Comparison of ENCODE assay signal across 21 cellular contexts in genomic region chr18:54948350-54948837, GRCh38. TPM values are rescaled to one million over a fixed set of nuclear protein-coding genes. Genes with fewer than 3 reads are reported as not detected.
DNase-seq lines count a peak whose midpoint lies in the region; ATAC-seq and TF ChIP-seq lines count a peak whose summit lies in the region.
"Had no signal": no experiment of that assay in that cellular context is flagged by ENCODE, and none has a peak within 500 bp of the region (broad histone marks: within the 10 kb centered on the region; RNA-seq: fewer than 3 reads in every experiment).

No MANE protein-coding gene starts in this region.

- no TSS peak for BruUV-seq in IMR-90 (replicated peaks; lab: Mats Ljungman, UMichigan)

- no peak for TF ChIP-seq RAD21 in IMR-90 (IDR thresholded peaks at IDR 0.05; ENCODE audit: low read length)

- H2BK120ac ChIP-seq in IMR-90 (ENCODE audit: low read depth, low read length), result peak overlapping the region; percentile 64

- no peak overlapping the region for H3K56ac ChIP-seq in IMR-90 (ENCODE audit: extremely low read depth, insufficient read depth, low read length)

- no peak overlapping the region for H3K4me3 ChIP-seq in IMR-90 (ENCODE audit: insufficient read depth, low read depth, low read length)
- peak overlapping the region; percentile 6 to 31 for H3K4me3 ChIP-seq in mucosa of rectum (ENCODE audit: low read length in 2 of 2)
- H3K4me3 ChIP-seq: adrenal gland, HAP-1 had no signal

- peak overlapping the region; percentile 60 for H2AK5ac ChIP-seq in IMR-90 (ENCODE audit: low read depth, low read length)

- TF ChIP-seq CTCF in IMR-90 (conservative IDR thresholded peaks at IDR 0.05; ENCODE audit: low read depth, low read length), result no peak
- TF ChIP-seq CTCF in VCaP (conservative IDR thresholded peaks at IDR 0.05), result no peak
- TF ChIP-seq CTCF in RWPE1 (conservative IDR thresholded peaks at IDR 0.05; ENCODE audit: low read depth), result no peak

- H2AK9ac ChIP-seq in IMR-90 (replicated peaks; ENCODE audit: low read depth, low read length, poor library complexity), result no peak overlapping the region

- H3K36me3 ChIP-seq in IMR-90 (ENCODE audit: control insufficient read depth, insufficient read depth, low read length), result no peaks in the 10 kb centered on the region
- H3K36me3 ChIP-seq in mucosa of rectum (ENCODE audit: control insufficient read depth in 2 of 2, insufficient read depth in 2 of 2, low read length in 2 of 2), result no peaks in the 10 kb centered on the region
- H3K36me3 ChIP-seq: adrenal gland, HAP-1 had no signal

- H4K5ac ChIP-seq in IMR-90 (ENCODE audit: low read depth, low read length), result peak overlapping the region; percentile 45

- H3K18ac ChIP-seq in IMR-90 (ENCODE audit: low read depth, low read length), result peak overlapping the region; percentile 73

- no peaks in the 10 kb centered on the region for H4K20me1 ChIP-seq in IMR-90 (ENCODE audit: insufficient read depth, low read length)

- H3K4me1 ChIP-seq in IMR-90 (ENCODE audit: control insufficient read depth, insufficient read depth, low read length) (peaks cover 12% of the 10 kb centered on the region), mucosa of rectum (ENCODE audit: control insufficient read depth in 2 of 2, insufficient read depth in 2 of 2, low read length in 2 of 2) (peaks cover 25 to 41% of the 10 kb centered on the region in 2 donors)
- H3K4me1 ChIP-seq: HAP-1 had no signal

- peak overlapping the region; percentile 67 for H3K4me2 ChIP-seq in IMR-90 (ENCODE audit: low read depth, low read length)

- peak overlapping the region; percentile 78 for H2BK20ac ChIP-seq in IMR-90 (ENCODE audit: low read depth, low read length)

- H4K8ac ChIP-seq in IMR-90 (ENCODE audit: low read depth in 2 of 2, low read length in 2 of 2), result peak overlapping the region in 1 of 2 experiments; percentile 41; a peak in 1 of 4 replicates

- peak overlapping the region; percentile 39; the same call in 1 of the 2 replicates for H3K23ac ChIP-seq in IMR-90 (ENCODE audit: low read depth, low read length)

- H3K9ac ChIP-seq in IMR-90 (ENCODE audit: low read depth, low read length), result no peak overlapping the region
- peak overlapping the region in 1 of 2 donors; percentile 47 for H3K9ac ChIP-seq in mucosa of rectum (ENCODE audit: low read depth in 1 of 2, low read length in 2 of 2)

- H2AFZ ChIP-seq in IMR-90 (replicated peaks; ENCODE audit: low read length, poor library complexity), result no peak overlapping the region

- H3K14ac ChIP-seq in IMR-90 (replicated peaks; ENCODE audit: low read depth, low read length), result peak overlapping the region; percentile 34

- peaks cover 0 to 26% of the 10 kb centered on the region in 2 experiments; a peak in 2 of 4 replicates for H3K79me1 ChIP-seq in IMR-90 (ENCODE audit: low read depth in 1 of 2, low read length in 2 of 2)

- H3K4ac ChIP-seq in IMR-90 (ENCODE audit: low read depth, low read length), result peak overlapping the region; percentile 76

- ATAC-seq in IMR-90 (ENCODE audit: low read depth), result peak; percentile 75
- ATAC-seq: activated CD4-positive, CD25-positive, alpha-beta regulatory T cell treated with anti-CD3 and anti-CD28 coated beads, Interleukin-2, amount 50 U/mL, for 24 hours; right cardiac atrium had no signal

- CTCF ChIA-PET in IMR-90 (lab: Yijun Ruan, JAX) (no interaction called here), RWPE1 (lab: Yijun Ruan, JAX) (interaction anchor here (0.6 kb wide), 1 partner anchor 47 kb away, joined by 8 read pairs; no protein-coding TSS in a partner anchor)

- WGBS in IMR-90 (ENCODE audit: extremely low coverage in 2 of 2, insufficient read length in 1 of 2), 2 experiments, result 12% methylated on average over 3 of the region's 4 CpGs; no CpG with 5 or more reads in 1 of the 2 experiments

- no peak for TF ChIP-seq POLR2A in IMR-90 (IDR thresholded peaks at IDR 0.05; ENCODE audit: low read depth, low read length)

- POLR2A ChIA-PET in IMR-90 (lab: Charles Lee; ENCODE audit: unreplicated experiment) (no interaction called here), RWPE1 (lab: Yijun Ruan, JAX; ENCODE audit: low non-redundant PET) (no interaction called here)

- no peaks in the 10 kb centered on the region for H3K9me3 ChIP-seq in IMR-90 (ENCODE audit: control insufficient read depth, insufficient read depth, low read length)
- H3K9me3 ChIP-seq in mucosa of rectum (ENCODE audit: control insufficient read depth in 2 of 2, low read length in 2 of 2), result no peaks in the 10 kb centered on the region
- H3K9me3 ChIP-seq: adrenal gland, HAP-1 had no signal

- DNase-seq in COLO668 (lab: John Stamatoyannopoulos, UW; ENCODE audit: unreplicated experiment), result peak; percentile 37
- DNase-seq in IMR-90, result peak; percentile 43
- DNase-seq in HPDE6-E6E7 (ENCODE audit: extremely low spot score), result no peak
- no peak for DNase-seq in putamen (ENCODE audit: low spot score)
- no peak for DNase-seq in RWPE1 (ENCODE audit: low spot score)
- no peak for DNase-seq in SK-N-DZ (ENCODE audit: low spot score)
- DNase-seq: adrenal gland; central memory CD4-positive, alpha-beta T cell; effector CD8-positive, alpha-beta T cell; MM.1S; NCI-H187 treated with DMSO at 0.1 percent for 48 hours; NK-92 treated with Interleukin-12 subunit alpha and Interleukin-12 subunit beta, amount 100 ng/mL, for 24 hours; right cardiac atrium had no signal

- intact Hi-C loops in IMR-90 (cut with micrococcal nuclease), result no loop called here

- dilution Hi-C loops in IMR-90 (cut with HindIII; ENCODE audit: low sequenced_read_pairs, unreplicated experiment), result no loop called here

- H2BK15ac ChIP-seq in IMR-90 (ENCODE audit: low read depth, low read length), result peak overlapping the region; percentile 7; the same call in 1 of the 3 replicates

- in situ Hi-C loops in IMR-90 (cut with MboI; ENCODE audit: low sequenced_read_pairs), result no loop called here

- H3K27me3 ChIP-seq in IMR-90 (ENCODE audit: control insufficient read depth, insufficient read depth, low read length) (no peaks in the 10 kb centered on the region), mucosa of rectum (ENCODE audit: control insufficient read depth in 2 of 2, insufficient read depth in 2 of 2, low read length in 2 of 2) (no peaks in the 10 kb centered on the region)
- H3K27me3 ChIP-seq: adrenal gland had no signal

- peaks cover 13% of the 10 kb centered on the region for H3K9me1 ChIP-seq in IMR-90 (ENCODE audit: insufficient read depth, low read length)

- no peak overlapping the region for H2BK5ac ChIP-seq in IMR-90 (ENCODE audit: low read depth, low read length, poor library complexity, severe bottlenecking)

- H3K27ac ChIP-seq in IMR-90 (ENCODE audit: insufficient read depth, low read length), result peak overlapping the region; percentile 9; the same call in 1 of the 2 replicates
- H3K27ac ChIP-seq in VCaP, result peak overlapping the region; percentile 25; the same call in 1 of the 2 replicates
- H3K27ac ChIP-seq in mucosa of rectum (ENCODE audit: low read depth in 2 of 2, low read length in 2 of 2), result peak overlapping the region; percentile 35 to 90
- H3K27ac ChIP-seq in RWPE1, result no peak overlapping the region
- H3K27ac ChIP-seq: adrenal gland had no signal

- 0 out of 2 replicates have a peak overlapping the region, but pooled peaks have one; percentile 8 for H4K91ac ChIP-seq in IMR-90 (ENCODE audit: insufficient read depth, low read depth, low read length)

TF ChIP-seq in IMR-90, 13 proteins besides CTCF, POLR2A, EP300 and RAD21:
- TF ChIP-seq CEBPB (IDR thresholded peaks at IDR 0.05; ENCODE audit: low read depth, low read length), result no peak

RNA-seq across cellular contexts. Expression of gene CCDC68, which starts 10.9 kb away (rescaled TPM):
- total RNA-seq in IMR-90 (2012; rRNA removed), result 0.54 and 1.4 TPM in 2 replicates
- polyA plus RNA-seq in IMR-90 (2012; rRNA removed), result 0.46 and 0.55 TPM in 2 replicates
- 0.07 and 0.09 TPM in 2 replicates for polyA plus RNA-seq in IMR-90 (2012; cell fraction: cytosol; rRNA removed)
- polyA plus RNA-seq in IMR-90 (2012; cell fraction: nucleus; rRNA removed; ENCODE audit: low replicate concordance), result 0.09 and 1.7 TPM in 2 replicates
- polyA plus RNA-seq in SK-N-DZ (2014; cell fraction: cytosol; rRNA removed), result 1.9 and 3.2 TPM in 2 replicates
- 1.9 and 2.5 TPM in 2 replicates for polyA plus RNA-seq in SK-N-DZ (2014; cell fraction: nucleus; rRNA removed)
- total RNA-seq: activated CD8-positive, alpha-beta memory T cell treated with anti-CD3 and anti-CD28 coated beads for 36 hours; activated T-helper 2 cell treated with anti-CD3 and anti-CD28 coated beads, Interferon-gamma antibody, Interleukin-2, Interleukin-4, amounts not matched to agents 10 μg/mL and 5 μg/mL and 100 μg/mL, durations not matched to agents 14 hours and 24 hours and 36 hours; neural crest cell; T-helper 1 cell treated with Interleukin-12 subunit alpha and Interleukin-12 subunit beta and Interleukin-4 antibody, amounts not matched to agents 30 ng/mL and 1 ng/mL, for 36 hours had no signal

Comparison
In these comparisons a context has a peak if more than half of its experiments do, and no peak if none do; other contexts are left out.
1. DNase-seq: peak in COLO668 (single experiment) and IMR-90 (single experiment); none in HPDE6-E6E7 (single experiment), putamen (single experiment), RWPE1 (single experiment) and SK-N-DZ (single experiment).